9 cellular contexts compared by ENCODE assay signal in genomic region chr9:76810377-76810957, GRCh38. TPM values are rescaled to one million over a fixed set of nuclear protein-coding genes. Genes with fewer than 3 reads are reported as not detected.
DNase-seq lines count a peak whose midpoint lies in the region; ATAC-seq and TF ChIP-seq lines count a peak whose summit lies in the region.
"Had no signal": no experiment of that assay in that cellular context is flagged by ENCODE, and none has a peak within 500 bp of the region (broad histone marks: within the 10 kb centered on the region; RNA-seq: fewer than 3 reads in every experiment).

No MANE protein-coding gene starts in this region.

- H3K9me3 Mint-ChIP-seq in CD4-positive, alpha-beta T cell, result no peaks in the 10 kb centered on the region

- no peaks in the 10 kb centered on the region for H3K36me3 ChIP-seq in body of pancreas (replicated peaks in 1 of 2; ENCODE audit: insufficient read depth in 1 of 2, low read depth in 2 of 2)

- H3K9me3 ChIP-seq in CD4-positive, alpha-beta T cell (ENCODE audit: control insufficient read depth, low read length), result no peaks in the 10 kb centered on the region
- H3K9me3 ChIP-seq in body of pancreas, result no peaks in the 10 kb centered on the region

- CTCF ChIA-PET in CD4-positive, alpha-beta T cell (lab: Charles Lee), result no interaction called here

- H3K27ac Mint-ChIP-seq in CD4-positive, alpha-beta T cell, result no peak overlapping the region

- H3K36me3 Mint-ChIP-seq in CD4-positive, alpha-beta T cell (ENCODE audit: low read depth), result no peaks in the 10 kb centered on the region

- no peak for DNase-seq in CD4-positive, alpha-beta T cell
- peak; percentile 83 for DNase-seq in NCI-H510A treated with DMSO at 0.1 percent for 48 hours (lab: John Stamatoyannopoulos, UW)
- peak; percentile 40 to 59 (median 48) for DNase-seq in body of pancreas
- peak; percentile 45 for DNase-seq in iPS-NIHi7 (ENCODE audit: extremely low spot score)
- DNase-seq in stromal cell of bone marrow (ENCODE audit: low read depth), result peak; percentile 50
- DNase-seq in activated gamma-delta T cell (lab: John Stamatoyannopoulos, UW), result no peak

- no peaks in the 10 kb centered on the region for H3K4me1 ChIP-seq in body of pancreas

- H3K27me3 ChIP-seq in CD4-positive, alpha-beta T cell (ENCODE audit: control insufficient read depth, insufficient read depth, low read length), result peaks cover 10% of the 10 kb centered on the region
- H3K27me3 ChIP-seq in body of pancreas, result no peaks in the 10 kb centered on the region

- intact Hi-C loops in CD4-positive, alpha-beta T cell (cut with DNase I, micrococcal nuclease), result loop anchor here in 1 of 2 experiments (10.0 kb wide), 1 partner anchor 334 kb away; no protein-coding TSS in a partner anchor
- intact Hi-C loops in body of pancreas (cut with DNase I), result no loop called here

- H3K27me3 Mint-ChIP-seq in CD4-positive, alpha-beta T cell, result peaks cover 47% of the 10 kb centered on the region

- 11% methylated on average over 2 of the region's 2 CpGs for WGBS in body of pancreas, 2 donors

- H3K27ac ChIP-seq in CD4-positive, alpha-beta T cell (ENCODE audit: low read depth, low read length), result no peak overlapping the region
- H3K27ac ChIP-seq in body of pancreas, result no peak overlapping the region

- H3K4me1 Mint-ChIP-seq in CD4-positive, alpha-beta T cell (ENCODE audit: low read depth), result no peaks in the 10 kb centered on the region

- TF ChIP-seq POLR2A in body of pancreas (IDR thresholded peaks at IDR 0.05), result no peak

- TF ChIP-seq CTCF in CD4-positive, alpha-beta T cell (IDR thresholded peaks at IDR 0.05), result peak; percentile 8
- peak; percentile 52 to 86 (median 79) for TF ChIP-seq CTCF in body of pancreas (IDR thresholded peaks at IDR 0.05)

- no peak for ATAC-seq in CD4-positive, alpha-beta T cell (ENCODE audit: poor library complexity)
- ATAC-seq in GM18508 (IDR thresholded peaks at IDR 0.05; ENCODE audit: insufficient read depth, unreplicated experiment) (peak; percentile 78), HG03139 (IDR thresholded peaks at IDR 0.05; ENCODE audit: unreplicated experiment) (peak; percentile 67), body of pancreas (peak; percentile 64)

- no peak overlapping the region for H3K4me3 ChIP-seq in body of pancreas

- POLR2A ChIA-PET in CD4-positive, alpha-beta T cell (lab: Charles Lee), result no interaction called here

- H3K4me3 Mint-ChIP-seq in CD4-positive, alpha-beta T cell, result no peak overlapping the region

RNA-seq across cellular contexts. Expression of gene PCA3, which starts 46.2 kb away (rescaled TPM):
- not detected for total RNA-seq in CD4-positive, alpha-beta T cell
- not detected for total RNA-seq in body of pancreas
- total RNA-seq: T-helper 2 cell treated with Interferon-gamma antibody and Interleukin-4, amounts not matched to agents 100 ng/mL and 5 ng/mL, for 36 hours had no signal

Comparison
In these comparisons a context has a peak if more than half of its experiments do, and no peak if none do; other contexts are left out.
1. DNase-seq: peak in NCI-H510A treated with DMSO at 0.1 percent for 48 hours (single experiment), body of pancreas (4 of 4), iPS-NIHi7 (single experiment) and stromal cell of bone marrow (single experiment); none in CD4-positive, alpha-beta T cell (0 of 10) and activated gamma-delta T cell (single experiment).